Comparison of ENCODE assay signal across 8 cellular contexts in genomic region chr16:1825864-1826690, GRCh38. TPM values are rescaled to one million over a fixed set of nuclear protein-coding genes. Genes with fewer than 3 reads are reported as not detected.
DNase-seq lines count a peak whose midpoint lies in the region; ATAC-seq, FAIRE-seq and TF ChIP-seq lines count a peak whose summit lies in the region.

No MANE protein-coding gene starts in this region.

- H3K27me3 ChIP-seq in BE2C: no peaks in the 10 kb centered on the region
- H3K27me3 ChIP-seq in heart right ventricle: no peaks in the 10 kb centered on the region

- H3K4me1 ChIP-seq in BE2C: no peaks in the 10 kb centered on the region
- peaks cover 6 to 58% (median 50%) of the 10 kb centered on the region in 9 donors for H3K4me1 ChIP-seq in heart right ventricle

- DNase-seq in BE2C: no peak
- DNase-seq in RCC 7860 (ENCODE audit: low spot score): peak; percentile 34
- peak; percentile 66 for DNase-seq in activated naive CD4-positive, alpha-beta T cell treated with anti-CD3 and anti-CD28 coated beads for 36 hours
- DNase-seq in heart right ventricle: peak in 1 of 2 donors; percentile 22
- DNase-seq in putamen (ENCODE audit: low spot score): peak; percentile 22
- DNase-seq in Ammon's horn (ENCODE audit: low spot score): no peak

- H3K36me3 Mint-ChIP-seq in activated naive CD4-positive, alpha-beta T cell treated with anti-CD3 and anti-CD28 coated beads for 36 hours (ENCODE audit: low read depth): peaks cover 1% of the 10 kb centered on the region

- no peak overlapping the region for H3K27ac Mint-ChIP-seq in activated naive CD4-positive, alpha-beta T cell treated with anti-CD3 and anti-CD28 coated beads for 36 hours

- H3K27me3 Mint-ChIP-seq in activated naive CD4-positive, alpha-beta T cell treated with anti-CD3 and anti-CD28 coated beads for 36 hours (ENCODE audit: low read depth): no peaks in the 10 kb centered on the region

- FAIRE-seq in RCC 7860 (lab: Jason Lieb, UNC): no peak

- CTCF ChIA-PET in activated naive CD4-positive, alpha-beta T cell treated with anti-CD3 and anti-CD28 coated beads for 36 hours (lab: Charles Lee): interaction anchor here (0.6 to 1.6 kb wide), 3 partner anchors 18 to 43 kb away, joined by 3 to 5 read pairs (median 3); partner anchors contain the start of genes NUBP2 and SPSB3

- ATAC-seq in GM18873 (IDR thresholded peaks at IDR 0.05; ENCODE audit: low FRiP score, unreplicated experiment): peak; percentile 26
- ATAC-seq in HG03108 (IDR thresholded peaks at IDR 0.05; ENCODE audit: unreplicated experiment): peak; percentile 45
- ATAC-seq in heart right ventricle: peak in 6 of 8 donors; percentile 1 to 24 (median 8)

- H3K9me3 ChIP-seq in BE2C (no peaks in the 10 kb centered on the region), heart right ventricle (no peaks in the 10 kb centered on the region)

- TF ChIP-seq CTCF in BE2C (IDR thresholded peaks at IDR 0.05; ENCODE audit: low read depth, low read length) (no peak), heart right ventricle (IDR thresholded peaks at IDR 0.05) (peak in 2 of 9 donors; percentile 6 to 14)

- peaks cover 13% of the 10 kb centered on the region for H3K36me3 ChIP-seq in BE2C
- H3K36me3 ChIP-seq in heart right ventricle: peaks cover 0 to 41% (median 5%) of the 10 kb centered on the region in 9 donors

- peak overlapping the region; percentile 51 for H3K4me3 ChIP-seq in BE2C (ENCODE audit: low read depth, low read length)
- peak overlapping the region; percentile 23 to 96 (median 83) for H3K4me3 ChIP-seq in heart right ventricle

- H3K27ac ChIP-seq in heart right ventricle: peak overlapping the region in 9 of 10 donors; percentile 53 to 90 (median 84)

- H3K4me1 Mint-ChIP-seq in activated naive CD4-positive, alpha-beta T cell treated with anti-CD3 and anti-CD28 coated beads for 36 hours (ENCODE audit: low read depth): peaks cover 50% of the 10 kb centered on the region

- WGBS in heart right ventricle, 2 donors: 1 to 2% methylated on average over 68 to 93 of the region's 96 CpGs

- H3K9me3 Mint-ChIP-seq in activated naive CD4-positive, alpha-beta T cell treated with anti-CD3 and anti-CD28 coated beads for 36 hours: no peaks in the 10 kb centered on the region

- intact Hi-C loops in activated naive CD4-positive, alpha-beta T cell treated with anti-CD3 and anti-CD28 coated beads for 36 hours (cut with micrococcal nuclease): loop anchor here (1.0 to 2.0 kb wide), 2 partner anchors 29 to 53 kb away; partner anchors contain the start of genes EME2 and MRPS34
- intact Hi-C loops in heart right ventricle (cut with DNase I): no loop called here

- H3K4me3 Mint-ChIP-seq in activated naive CD4-positive, alpha-beta T cell treated with anti-CD3 and anti-CD28 coated beads for 36 hours: peak overlapping the region; percentile 74

RNA-seq across cellular contexts. Expression of gene HAGH, which starts 0.5 kb away (rescaled TPM):
- 69.6 TPM for polyA plus RNA-seq in BE2C (2012; ENCODE audit: insufficient read depth, insufficient read length, low read depth)
- total RNA-seq in activated naive CD4-positive, alpha-beta T cell treated with anti-CD3 and anti-CD28 coated beads for 36 hours: 10 to 100 TPM; 29.9 to 30.1 TPM
- total RNA-seq in heart right ventricle: 100 to 1,000 TPM; 115 to 179 (median 161) TPM
- 100 to 1,000 TPM; 146 to 172 TPM for polyA plus RNA-seq in heart right ventricle

RNA-seq across cellular contexts. Expression of gene FAHD1, which starts 0.9 kb away (rescaled TPM):
- polyA plus RNA-seq in BE2C (2012; ENCODE audit: insufficient read depth, insufficient read length, low read depth): 123 TPM
- 1 to 10 TPM; 6.0 to 7.3 TPM for total RNA-seq in activated naive CD4-positive, alpha-beta T cell treated with anti-CD3 and anti-CD28 coated beads for 36 hours
- total RNA-seq in heart right ventricle: 10 to 100 TPM; 16.2 to 47.6 (median 28.6) TPM
- polyA plus RNA-seq in heart right ventricle: 10 to 100 TPM; 31.8 to 32.3 TPM

RNA-seq across cellular contexts. Expression of gene IGFALS, which starts 32.6 kb away (rescaled TPM):
- 0.42 TPM for polyA plus RNA-seq in BE2C (2012; ENCODE audit: insufficient read depth, insufficient read length, low read depth)
- total RNA-seq in activated naive CD4-positive, alpha-beta T cell treated with anti-CD3 and anti-CD28 coated beads for 36 hours: not detected
- total RNA-seq in heart right ventricle: under 1 TPM in 4 of 10 donors, not detected in 6; 0.11 to 0.37 (median 0.13) TPM
- under 1 TPM; 0.04 to 0.59 TPM for polyA plus RNA-seq in heart right ventricle

RNA-seq across cellular contexts. Expression of gene NUBP2, which starts 43.3 kb away (rescaled TPM):
- 438 TPM for polyA plus RNA-seq in BE2C (2012; ENCODE audit: insufficient read depth, insufficient read length, low read depth)
- 10 to 100 TPM; 37.9 to 42.4 TPM for total RNA-seq in activated naive CD4-positive, alpha-beta T cell treated with anti-CD3 and anti-CD28 coated beads for 36 hours
- 10 to 100 TPM; 24.1 to 35.3 (median 28.7) TPM for total RNA-seq in heart right ventricle
- 10 to 100 TPM; 40.5 to 74.1 TPM for polyA plus RNA-seq in heart right ventricle

RNA-seq across cellular contexts. Expression of gene SPSB3, which starts 43.7 kb away (rescaled TPM):
- polyA plus RNA-seq in BE2C (2012; ENCODE audit: insufficient read depth, insufficient read length, low read depth): 95.7 TPM
- 10 to 100 TPM; 14.0 to 17.0 TPM for total RNA-seq in activated naive CD4-positive, alpha-beta T cell treated with anti-CD3 and anti-CD28 coated beads for 36 hours
- 10 to 100 TPM; 25.1 to 52.4 (median 27.1) TPM for total RNA-seq in heart right ventricle
- 10 to 100 TPM; 52.0 to 97.7 TPM for polyA plus RNA-seq in heart right ventricle

Comparison
In these comparisons a context has a peak if more than half of its experiments do, and no peak if none do; other contexts are left out.
1. DNase-seq: peak in RCC 7860 (single experiment), activated naive CD4-positive, alpha-beta T cell treated with anti-CD3 and anti-CD28 coated beads for 36 hours (single experiment) and putamen (single experiment); none in BE2C (single experiment) and Ammon's horn (single experiment).
2. Peak in every context shown above with its lines, with median percentiles within 50 percentile points of each other: ATAC-seq.